ENCODE assay signal across 8 cellular contexts in the genomic region with DNA sequence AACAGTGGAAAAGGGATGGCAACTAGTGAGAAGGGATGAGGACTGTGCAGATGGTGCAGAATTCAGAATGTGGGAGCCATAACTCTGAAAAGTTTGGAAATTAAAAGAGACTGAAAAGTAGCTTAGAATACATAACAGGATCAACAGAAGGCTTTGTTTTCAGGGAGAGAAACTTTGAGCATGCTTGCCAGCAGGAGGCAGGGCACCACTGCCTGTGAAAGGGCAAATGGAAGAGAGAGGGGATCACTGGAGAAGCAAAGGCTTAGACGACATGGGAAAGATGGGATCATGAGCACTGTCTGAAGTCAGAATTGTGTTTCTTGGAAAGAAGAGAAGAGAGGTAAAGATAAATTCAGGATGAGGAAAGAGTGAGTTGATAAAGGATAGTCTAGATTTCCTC.
DNase-seq lines count a peak whose midpoint lies in the region; ATAC-seq and TF ChIP-seq lines count a peak whose summit lies in the region.

No MANE protein-coding gene starts in this region.

- DNase-seq in DMS 273 (lab: John Stamatoyannopoulos, UW; ENCODE audit: unreplicated experiment), result peak; percentile 53
- DNase-seq in DMS 273 treated with DMSO at 0.1 percent for 48 hours (lab: John Stamatoyannopoulos, UW), result no peak
- DNase-seq in left ventricle myocardium superior, result peak; percentile 34
- peak; percentile 51 to 70 for DNase-seq in thyroid gland
- no peak for DNase-seq in DMS153 (lab: John Stamatoyannopoulos, UW)
- DNase-seq in GM19240 (ENCODE audit: insufficient read length, low spot score), result no peak

- no peak overlapping the region for H3K27ac ChIP-seq in thyroid gland

- 28 to 29% methylated on average over 1 of the region's 1 CpG for WGBS in thyroid gland, 2 donors

- H3K4me1 ChIP-seq in thyroid gland, result peaks cover 8 to 9% of the 10 kb centered on the region in 2 donors

- H3K27me3 ChIP-seq in thyroid gland, result no peaks in the 10 kb centered on the region

- intact Hi-C loops in left ventricle myocardium superior (cut with micrococcal nuclease) (no loop called here), thyroid gland (cut with DNase I) (loop anchor here (5.0 kb wide), 1 partner anchor 304 kb away; no protein-coding TSS in a partner anchor)

- peak; percentile 81 for ATAC-seq in SK-N-SH treated with all-trans-retinoic acid at 6 μM for 48 hours
- peak; percentile 29 for ATAC-seq in left ventricle myocardium superior
- ATAC-seq in GM18520 (IDR thresholded peaks at IDR 0.05; ENCODE audit: unreplicated experiment), result no peak

- H3K36me3 ChIP-seq in thyroid gland, result no peaks in the 10 kb centered on the region

- TF ChIP-seq CTCF in thyroid gland (IDR thresholded peaks at IDR 0.05), result peak in 5 of 6 experiments; percentile 36 to 88 (median 66)

- no peaks in the 10 kb centered on the region for H3K9me3 ChIP-seq in thyroid gland

- H3K4me3 ChIP-seq in thyroid gland (replicated peaks in 1 of 3), result no peak overlapping the region

- no peak for TF ChIP-seq POLR2A in thyroid gland (IDR thresholded peaks at IDR 0.05)

TF ChIP-seq in SK-N-SH treated with all-trans-retinoic acid at 6 μM for 48 hours, 23 proteins besides CTCF, POLR2A, EP300 and RAD21:
- TF ChIP-seq, protein P1, sequence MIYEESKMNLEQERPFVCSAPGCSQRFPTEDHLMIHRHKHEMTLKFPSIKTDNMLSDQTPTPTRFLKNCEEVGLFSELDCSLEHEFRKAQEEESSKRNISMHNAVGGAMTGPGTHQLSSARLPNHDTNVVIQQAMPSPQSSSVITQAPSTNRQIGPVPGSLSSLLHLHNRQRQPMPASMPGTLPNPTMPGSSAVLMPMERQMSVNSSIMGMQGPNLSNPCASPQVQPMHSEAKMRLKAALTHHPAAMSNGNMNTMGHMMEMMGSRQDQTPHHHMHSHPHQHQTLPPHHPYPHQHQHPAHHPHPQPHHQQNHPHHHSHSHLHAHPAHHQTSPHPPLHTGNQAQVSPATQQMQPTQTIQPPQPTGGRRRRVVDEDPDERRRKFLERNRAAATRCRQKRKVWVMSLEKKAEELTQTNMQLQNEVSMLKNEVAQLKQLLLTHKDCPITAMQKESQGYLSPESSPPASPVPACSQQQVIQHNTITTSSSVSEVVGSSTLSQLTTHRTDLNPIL (CRISPR knock-in tag; IDR thresholded peaks at IDR 0.05; ENCODE audit: low read depth), result no peak
- TF ChIP-seq CSRNP3 (CRISPR knock-in tag; IDR thresholded peaks at IDR 0.05), result no peak
- no peak for TF ChIP-seq ESRRG (CRISPR knock-in tag; IDR thresholded peaks at IDR 0.05)
- TF ChIP-seq CSDC2 (CRISPR knock-in tag; IDR thresholded peaks at IDR 0.05), result no peak
- TF ChIP-seq TOX (CRISPR knock-in tag; IDR thresholded peaks at IDR 0.05; ENCODE audit: borderline replicate concordance), result no peak
- no peak for TF ChIP-seq TSHZ2 (CRISPR knock-in tag; IDR thresholded peaks at IDR 0.05)
- no peak for TF ChIP-seq ZNF70 (CRISPR knock-in tag; IDR thresholded peaks at IDR 0.05)
- TF ChIP-seq ZFP3 (CRISPR knock-in tag; IDR thresholded peaks at IDR 0.05), result no peak
- TF ChIP-seq RARB (CRISPR knock-in tag; IDR thresholded peaks at IDR 0.05), result no peak
- TF ChIP-seq ARNTL (CRISPR knock-in tag; IDR thresholded peaks at IDR 0.05; ENCODE audit: borderline replicate concordance, low read depth), result no peak
- TF ChIP-seq ZNF565 (CRISPR knock-in tag; conservative IDR thresholded peaks at IDR 0.05; ENCODE audit: low read depth), result no peak
- TF ChIP-seq, protein P2, sequence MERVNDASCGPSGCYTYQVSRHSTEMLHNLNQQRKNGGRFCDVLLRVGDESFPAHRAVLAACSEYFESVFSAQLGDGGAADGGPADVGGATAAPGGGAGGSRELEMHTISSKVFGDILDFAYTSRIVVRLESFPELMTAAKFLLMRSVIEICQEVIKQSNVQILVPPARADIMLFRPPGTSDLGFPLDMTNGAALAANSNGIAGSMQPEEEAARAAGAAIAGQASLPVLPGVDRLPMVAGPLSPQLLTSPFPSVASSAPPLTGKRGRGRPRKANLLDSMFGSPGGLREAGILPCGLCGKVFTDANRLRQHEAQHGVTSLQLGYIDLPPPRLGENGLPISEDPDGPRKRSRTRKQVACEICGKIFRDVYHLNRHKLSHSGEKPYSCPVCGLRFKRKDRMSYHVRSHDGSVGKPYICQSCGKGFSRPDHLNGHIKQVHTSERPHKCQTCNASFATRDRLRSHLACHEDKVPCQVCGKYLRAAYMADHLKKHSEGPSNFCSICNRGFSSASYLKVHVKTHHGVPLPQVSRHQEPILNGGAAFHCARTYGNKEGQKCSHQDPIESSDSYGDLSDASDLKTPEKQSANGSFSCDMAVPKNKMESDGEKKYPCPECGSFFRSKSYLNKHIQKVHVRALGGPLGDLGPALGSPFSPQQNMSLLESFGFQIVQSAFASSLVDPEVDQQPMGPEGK (CRISPR knock-in tag; IDR thresholded peaks at IDR 0.05; ENCODE audit: borderline replicate concordance), result no peak
- TF ChIP-seq POU6F1 (CRISPR knock-in tag; IDR thresholded peaks at IDR 0.05; ENCODE audit: borderline replicate concordance, low read depth), result no peak

Comparison
In these comparisons a context has a peak if more than half of its experiments do, and no peak if none do; other contexts are left out.
1. DNase-seq: peak in DMS 273 (single experiment), left ventricle myocardium superior (single experiment) and thyroid gland (2 of 2); none in DMS 273 treated with DMSO at 0.1 percent for 48 hours (single experiment), DMS153 (single experiment) and GM19240 (single experiment).